8 cellular contexts compared by ENCODE assay signal in the genomic region with DNA sequence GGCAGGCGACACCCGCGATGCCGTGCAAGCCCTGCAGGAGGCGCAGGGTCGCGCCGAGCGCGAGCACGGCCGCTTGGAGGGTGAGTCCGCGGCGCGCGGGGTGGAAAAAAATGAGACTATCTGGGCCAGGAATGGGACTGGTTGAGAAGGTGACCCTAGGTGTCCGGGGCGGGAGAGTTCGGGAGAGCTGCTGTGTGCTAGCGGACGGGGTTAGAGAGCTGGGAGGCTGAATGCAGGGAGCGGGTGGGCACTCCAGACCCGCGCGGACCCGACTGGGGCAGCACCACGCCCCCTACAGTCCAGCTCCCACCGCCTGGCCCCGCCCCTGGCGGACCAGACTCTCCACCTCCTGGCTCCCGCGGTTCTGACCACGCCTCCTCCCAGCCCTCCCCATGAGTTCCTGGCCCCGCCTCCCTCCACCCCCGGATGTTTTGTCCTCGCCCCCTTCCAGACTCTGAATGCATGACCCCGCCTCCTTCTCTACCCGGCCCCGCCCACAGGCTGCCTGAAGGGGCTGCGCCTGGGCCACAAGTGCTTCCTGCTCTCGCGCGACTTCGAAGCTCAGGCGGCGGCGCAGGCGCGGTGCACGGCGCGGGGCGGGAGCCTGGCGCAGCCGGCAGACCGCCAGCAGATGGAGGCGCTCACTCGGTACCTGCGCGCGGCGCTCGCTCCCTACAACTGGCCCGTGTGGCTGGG. TPM values are rescaled to one million over a fixed set of nuclear protein-coding genes. Genes with fewer than 3 reads are reported as not detected.
DNase-seq lines count a peak whose midpoint lies in the region; ATAC-seq and TF ChIP-seq lines count a peak whose summit lies in the region.

No MANE protein-coding gene starts in this region.

- in situ Hi-C loops in mammary epithelial cell (cut with MboI; ENCODE audit: low sequenced_read_pairs in 2 of 2), result loop anchor here in 1 of 2 donors (10.0 kb wide), 2 partner anchors 60 to 190 kb away; partner anchors contain the start of gene KLK4

- TF ChIP-seq CTCF in GM12865 (IDR thresholded peaks at IDR 0.05; ENCODE audit: insufficient read depth, low read depth, low read length, missing control alignments) (peak; percentile 60), WERI-Rb-1 (IDR thresholded peaks at IDR 0.05; ENCODE audit: low read depth, low read length) (peak; percentile 82), mammary epithelial cell (conservative IDR thresholded peaks at IDR 0.05 in 1 of 2, IDR thresholded peaks at IDR 0.05 in 1 of 2; ENCODE audit: extremely low read depth in 1 of 2, insufficient read depth in 1 of 2, low read depth in 1 of 2, low read length in 2 of 2) (peak; percentile 40 to 64)

- no peaks in the 10 kb centered on the region for H4K20me1 ChIP-seq in mammary epithelial cell (ENCODE audit: insufficient read depth, low read length)

- H3K27ac ChIP-seq in WERI-Rb-1 (peak overlapping the region; percentile 79), mammary epithelial cell (ENCODE audit: insufficient read depth, low read depth, low read length) (peak overlapping the region; percentile 39), skin epidermis (peak overlapping the region in 19 of 21 experiments; percentile 32 to 84 (median 74))

- H2AFZ ChIP-seq in mammary epithelial cell (ENCODE audit: low read depth, low read length), result peak overlapping the region; percentile 95

- intact Hi-C loops in mammary epithelial cell (cut with micrococcal nuclease), result loop anchor here (1.0 to 5.0 kb wide), 5 partner anchors 18 to 373 kb away; partner anchors contain the start of gene NAPSA

- dilution Hi-C loops in mammary epithelial cell (cut with HindIII; ENCODE audit: low sequenced_read_pairs), result loop anchor here (5.0 kb wide), 1 partner anchor 57 kb away; no protein-coding TSS in a partner anchor

- H3K27me3 ChIP-seq in WERI-Rb-1 (ENCODE audit: insufficient read depth, low read depth, severe bottlenecking) (no peaks in the 10 kb centered on the region), mammary epithelial cell (ENCODE audit: insufficient read depth, low read length) (no peaks in the 10 kb centered on the region)

- peaks cover 6% of the 10 kb centered on the region for H3K79me2 ChIP-seq in mammary epithelial cell (ENCODE audit: insufficient read depth, low read length)

- H3K9me3 ChIP-seq in WERI-Rb-1 (ENCODE audit: severe bottlenecking), result no peaks in the 10 kb centered on the region
- H3K9me3 ChIP-seq in mammary epithelial cell (replicated peaks; ENCODE audit: insufficient read depth, low read length), result no peaks in the 10 kb centered on the region

- WGBS in mammary epithelial cell (ENCODE audit: low coverage, missing lambda C conversion rate), result 0% methylated on average over 7 of the region's 65 CpGs

- CTCF ChIA-PET in mammary epithelial cell (lab: Charles Lee; ENCODE audit: low non-redundant PET), result interaction anchor here (0.8 to 1.2 kb wide), 3 partner anchors 11 to 55 kb away, joined by 15 to 32 read pairs (median 23); no protein-coding TSS in a partner anchor

- H3K4me1 ChIP-seq in mammary epithelial cell (ENCODE audit: insufficient read depth, low read length), result peaks cover 25% of the 10 kb centered on the region

- peak overlapping the region; percentile 99 for H3K4me2 ChIP-seq in mammary epithelial cell (ENCODE audit: insufficient read depth, low read depth, low read length)

- peak; percentile 77 for ATAC-seq in HG02870 (IDR thresholded peaks at IDR 0.05; ENCODE audit: unreplicated experiment)

- peak overlapping the region; percentile 55 for H3K4me3 ChIP-seq in GM12865 (ENCODE audit: low read depth, low read length)
- peak overlapping the region; percentile 85 for H3K4me3 ChIP-seq in WERI-Rb-1 (ENCODE audit: low read depth, low read length)
- H3K4me3 ChIP-seq in mammary epithelial cell (replicated peaks in 1 of 3; ENCODE audit: insufficient read depth in 1 of 3, low read depth in 2 of 3, low read length in 3 of 3), result peak overlapping the region; percentile 66 to 82 (median 66)
- H3K4me3 ChIP-seq in skin epidermis, result peak overlapping the region; percentile 40 to 64 (median 54)

- BruUV-seq in mammary epithelial cell (replicated peaks; lab: Mats Ljungman, UMichigan), result no TSS peak

- peak; percentile 98 for DNase-seq in GM12865 (ENCODE audit: low read depth)
- peak; percentile 92 for DNase-seq in NCI-H1694 treated with DMSO at 0.1 percent for 48 hours (lab: John Stamatoyannopoulos, UW)
- DNase-seq in WERI-Rb-1, result peak; percentile 100
- peak; percentile 99 for DNase-seq in mammary epithelial cell
- peak; percentile 96 for DNase-seq in iPS-NIHi11 (ENCODE audit: low spot score)
- DNase-seq in NCI-H2029 (lab: John Stamatoyannopoulos, UW), result no peak

- H3K36me3 ChIP-seq in WERI-Rb-1, result no peaks in the 10 kb centered on the region
- no peaks in the 10 kb centered on the region for H3K36me3 ChIP-seq in mammary epithelial cell (ENCODE audit: insufficient read depth, low read length)

- H3K9ac ChIP-seq in mammary epithelial cell (ENCODE audit: insufficient read depth, low read length), result peak overlapping the region; percentile 62

RNA-seq across cellular contexts. Expression of gene CLEC11A, which starts 1.5 kb away (rescaled TPM):
- total RNA-seq in mammary epithelial cell, result 1 to 10 TPM in 1 of 2 donors, under 1 TPM in 1; 0.50 to 3.0 TPM
- polyA plus RNA-seq in mammary epithelial cell, result 3.3 TPM
- polyA minus RNA-seq in mammary epithelial cell, result not detected

RNA-seq across cellular contexts. Expression of gene SHANK1, which starts 5.1 kb away (rescaled TPM):
- total RNA-seq in mammary epithelial cell, result under 1 TPM; under 0.01 to 0.14 TPM
- 0.06 TPM for polyA plus RNA-seq in mammary epithelial cell
- polyA minus RNA-seq in mammary epithelial cell, result not detected

RNA-seq across cellular contexts. Expression of gene GPR32, which starts 45.6 kb away (rescaled TPM):
- total RNA-seq in mammary epithelial cell, result not detected
- polyA plus RNA-seq in mammary epithelial cell, result not detected
- not detected for polyA minus RNA-seq in mammary epithelial cell
